ENCODE assay signal across 9 cellular contexts in the genomic region with DNA sequence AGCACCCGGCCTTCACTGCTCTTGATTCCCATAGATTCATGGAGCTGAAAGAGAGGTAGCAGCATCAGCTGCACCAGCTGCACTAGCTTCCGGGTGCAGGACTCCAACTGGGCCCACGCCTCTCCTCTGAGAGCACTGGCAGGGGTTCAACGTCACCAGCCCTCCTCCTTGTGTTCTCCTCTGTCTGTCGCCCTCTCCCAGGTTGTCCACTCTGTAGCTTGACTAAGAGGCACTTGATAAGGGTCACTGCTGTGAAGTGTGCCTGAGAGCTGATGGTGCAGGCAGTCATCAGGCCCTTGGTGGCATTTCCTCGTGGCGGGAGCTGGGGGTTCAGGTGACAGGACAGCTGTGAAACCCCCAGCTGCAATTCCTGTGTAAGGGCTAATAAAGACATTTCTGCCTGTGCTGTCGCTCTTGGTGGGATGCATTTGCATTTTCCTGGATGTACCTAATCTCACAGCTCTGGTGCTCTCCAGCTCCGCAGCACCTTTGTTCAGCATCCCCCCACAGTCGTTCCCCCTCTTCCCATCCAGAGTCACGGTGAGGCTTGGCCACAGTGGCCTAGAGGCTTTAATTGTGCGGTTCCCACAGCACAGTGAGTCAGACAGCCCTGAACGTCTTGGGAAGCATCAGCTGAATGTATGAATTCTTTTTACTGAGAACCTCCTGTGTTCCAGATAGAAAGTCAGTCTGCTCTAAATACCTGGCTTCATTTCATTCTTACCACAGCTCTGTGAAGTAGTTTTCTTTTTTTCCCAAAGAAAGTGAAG. TPM values are rescaled to one million over a fixed set of nuclear protein-coding genes. Genes with fewer than 3 reads are reported as not detected.
A peak's percentile ranks its signal among the peaks of the same experiment; 100 is the strongest.
DNase-seq lines count a peak whose midpoint lies in the region; ATAC-seq and TF ChIP-seq lines count a peak whose summit lies in the region.
"Had no signal": no experiment of that assay in that cellular context is flagged by ENCODE, and none has a peak within 500 bp of the region (broad histone marks: within the 10 kb centered on the region; RNA-seq: fewer than 3 reads in every experiment).

No MANE protein-coding gene starts in this region.

- BruUV-seq in PC-3 (replicated peaks; lab: Mats Ljungman, UMichigan) (no TSS peak), OCI-LY7 (replicated peaks; lab: Mats Ljungman, UMichigan) (no TSS peak)

- no peaks in the 10 kb centered on the region for H3K9me2 ChIP-seq in PC-3 (replicated peaks; ENCODE audit: low read length)
- no peaks in the 10 kb centered on the region for H3K9me2 ChIP-seq in OCI-LY7 (ENCODE audit: insufficient read depth, low read length)

- peaks cover 4% of the 10 kb centered on the region for H3K9me3 Mint-ChIP-seq in endodermal cell

- peak overlapping the region; percentile 73 for H3K4me2 ChIP-seq in PC-3 (ENCODE audit: low read length)
- no peak overlapping the region for H3K4me2 ChIP-seq in OCI-LY7 (ENCODE audit: low read length)

- no peaks in the 10 kb centered on the region for H3K27me3 Mint-ChIP-seq in endodermal cell (ENCODE audit: insufficient read depth)

- peak overlapping the region; percentile 92 for H3K27ac ChIP-seq in PC-3 (ENCODE audit: low read length)
- H3K27ac ChIP-seq in endodermal cell (ENCODE audit: low read depth, low read length) = no peak overlapping the region
- no peak overlapping the region for H3K27ac ChIP-seq in OCI-LY7 (ENCODE audit: low read depth, low read length, poor library complexity, severe bottlenecking)

- CTCF ChIA-PET in PC-3 (lab: Charles Lee) = no interaction called here
- CTCF ChIA-PET in OCI-LY7 (lab: Charles Lee; ENCODE audit: unreplicated experiment) = no interaction called here

- H3K9ac ChIP-seq in PC-3 (ENCODE audit: low read length) = peak overlapping the region; percentile 16; the same call in 1 of the 2 replicates
- H3K9ac ChIP-seq in endodermal cell (ENCODE audit: extremely low read depth, low read length, poor library complexity, severe bottlenecking) = no peak overlapping the region

- POLR2A ChIA-PET in PC-3 (lab: Charles Lee; ENCODE audit: unreplicated experiment) (no interaction called here), OCI-LY7 (lab: Charles Lee) (interaction anchor here (0.7 to 0.9 kb wide), 2 partner anchors 39 to 186 kb away, joined by 3 to 5 read pairs; no protein-coding TSS in a partner anchor)

- H4K20me1 ChIP-seq in PC-3 (ENCODE audit: low read length) = peaks cover 7% of the 10 kb centered on the region; the same call in 1 of the 2 replicates
- no peaks in the 10 kb centered on the region; the same call in 1 of the 2 replicates for H4K20me1 ChIP-seq in OCI-LY7 (ENCODE audit: insufficient read depth, low read length)

- H3K36me3 ChIP-seq in PC-3 (ENCODE audit: low read depth, low read length) (peaks cover 7% of the 10 kb centered on the region; the same call in 1 of the 2 replicates), endodermal cell (ENCODE audit: control insufficient read depth, insufficient read depth, low read length) (no peaks in the 10 kb centered on the region), OCI-LY7 (ENCODE audit: insufficient read depth, low read length) (peaks cover 7% of the 10 kb centered on the region; the same call in 1 of the 2 replicates)

- H3K27me3 ChIP-seq in PC-3 (ENCODE audit: low read length) (no peaks in the 10 kb centered on the region), endodermal cell (ENCODE audit: control insufficient read depth, insufficient read depth, low read length, poor library complexity, severe bottlenecking) (no peaks in the 10 kb centered on the region)

- H3K4me1 ChIP-seq in PC-3 (ENCODE audit: insufficient read depth, low read length) (peaks cover 31% of the 10 kb centered on the region), endodermal cell (ENCODE audit: control insufficient read depth, insufficient read depth, low read length) (peaks cover 13% of the 10 kb centered on the region), OCI-LY7 (ENCODE audit: insufficient read depth, low read length, poor library complexity, severe bottlenecking) (peaks cover 7% of the 10 kb centered on the region)

- H3K9me3 ChIP-seq in PC-3 (ENCODE audit: low read length) (no peaks in the 10 kb centered on the region), endodermal cell (ENCODE audit: control insufficient read depth, low read length) (peaks cover 7% of the 10 kb centered on the region), OCI-LY7 (ENCODE audit: low read length) (no peaks in the 10 kb centered on the region)

- TF ChIP-seq CTCF in PC-3 (conservative IDR thresholded peaks at IDR 0.05; ENCODE audit: low read depth, low read length) (no peak), endodermal cell (conservative IDR thresholded peaks at IDR 0.05) (no peak), OCI-LY7 (conservative IDR thresholded peaks at IDR 0.05; ENCODE audit: low read length) (no peak)

- H3K36me3 Mint-ChIP-seq in endodermal cell (ENCODE audit: low read depth) = peaks cover 4% of the 10 kb centered on the region

- H3K27ac Mint-ChIP-seq in endodermal cell = peak overlapping the region; percentile 61

- H3K4me3 ChIP-seq in PC-3 (ENCODE audit: low read length) (no peak overlapping the region), endodermal cell (ENCODE audit: low read length) (no peak overlapping the region), OCI-LY7 (ENCODE audit: low read depth, low read length, poor library complexity, severe bottlenecking) (no peak overlapping the region)

- ATAC-seq in PC-3 = peak; percentile 32
- ATAC-seq in HG02970 (IDR thresholded peaks at IDR 0.05; ENCODE audit: low FRiP score, unreplicated experiment) = no peak
- ATAC-seq in GM19035 (IDR thresholded peaks at IDR 0.05; ENCODE audit: unreplicated experiment) = no peak
- ATAC-seq: esophagus mucosa had no signal

- H2AFZ ChIP-seq in PC-3 (ENCODE audit: low read length) (no peak overlapping the region), OCI-LY7 (ENCODE audit: low read length) (no peak overlapping the region)

- peaks cover 13% of the 10 kb centered on the region for H3F3A ChIP-seq in PC-3 (ENCODE audit: low read length, unreplicated experiment)

- H3K79me2 ChIP-seq in PC-3 (ENCODE audit: low read length) (peaks cover 73% of the 10 kb centered on the region), OCI-LY7 (ENCODE audit: insufficient read depth, low read depth, low read length) (peaks cover 35% of the 10 kb centered on the region; the same call in 1 of the 2 replicates)

- DNase-seq in GM03348 (ENCODE audit: low spot score) (peak; percentile 49), PC-3 (peak; percentile 75), endodermal cell (peak; percentile 52), posterior cingulate gyrus (peak in 8 of 10 donors; percentile 47 to 95 (median 71)), OCI-LY7 (ENCODE audit: low spot score) (no peak), NCI-H524 treated with DMSO at 0.1 percent for 48 hours (lab: John Stamatoyannopoulos, UW) (no peak)

- H3K4me3 Mint-ChIP-seq in endodermal cell = no peak overlapping the region

- intact Hi-C loops in PC-3 (cut with micrococcal nuclease) = no loop called here
- intact Hi-C loops in posterior cingulate gyrus (cut with DNase I) = no loop called here
- intact Hi-C loops in OCI-LY7 (cut with micrococcal nuclease; ENCODE audit: unreplicated experiment) = no loop called here

- H3K4me1 Mint-ChIP-seq in endodermal cell = peaks cover 21% of the 10 kb centered on the region

- WGBS in endodermal cell (ENCODE audit: insufficient coverage in 1 of 2, insufficient read length in 1 of 2), 2 experiments = 88 to 91% methylated on average over 10 to 13 of the region's 13 CpGs

RNA-seq across cellular contexts. Expression of a gene that starts 28.5 kb away (rescaled TPM):
- total RNA-seq in PC-3 (2014; rRNA removed) = 16.7 and 21.8 TPM in 2 replicates
- total RNA-seq in endodermal cell = 10 to 100 TPM; 27.4 to 32.2 TPM
- 21.0 TPM for polyA plus RNA-seq in endodermal cell (2013, experiment 1 of 2)
- polyA plus RNA-seq in endodermal cell (2013, experiment 2 of 2) = 18.5 TPM
- 18.6 and 27.5 TPM in 2 replicates for total RNA-seq in OCI-LY7 (2014; rRNA removed; shearing (Covaris generic))
- 44.7 and 59.9 TPM in 2 replicates for total RNA-seq in OCI-LY7 (2022)

Comparison
In these comparisons a context has a peak if more than half of its experiments do, and no peak if none do; other contexts are left out.
1. DNase-seq: peak in GM03348 (single experiment), PC-3 (single experiment), endodermal cell (single experiment) and posterior cingulate gyrus (8 of 10); none in OCI-LY7 (single experiment) and NCI-H524 treated with DMSO at 0.1 percent for 48 hours (single experiment).